14 cellular contexts compared by ENCODE assay signal in genomic region chr1:113805639-113806038, GRCh38.
"Had no signal": no experiment of that assay in that cellular context is flagged by ENCODE, and none has a peak within 500 bp of the region (broad histone marks: within the 10 kb centered on the region; RNA-seq: fewer than 3 reads in every experiment).

No MANE protein-coding gene starts in this region.

- DNase-seq: activated T-cell treated with anti-CD3 and anti-CD28 coated beads, Interleukin-2, amount 50 U/mL, for 4 hours; effector CD4-positive, alpha-beta T cell; hippocampal formation; right lobe of liver; spleen; stimulated activated CD4-positive, alpha-beta T cell treated with anti-CD3 and anti-CD28 coated beads, Interleukin-1b, Interleukin-23, amount 100 ng/mL, for 48 hours; stimulated activated naive CD8-positive, alpha-beta T cell treated with anti-CD3 and anti-CD28 coated beads, Interleukin-15, Interleukin-2, amounts not matched to agents 100 U/mL and 50 U/mL, for 24 hours; T-helper 17 cell; upper lobe of right lung had no signal

- H3K36me3 ChIP-seq: cardiac muscle cell, right lobe of liver, upper lobe of right lung had no signal

- H3K27me3 ChIP-seq: cardiac muscle cell, right lobe of liver, spleen, upper lobe of right lung had no signal

- FAIRE-seq: astrocyte, colon had no signal

- H3K9me3 Mint-ChIP-seq: activated T-cell treated with anti-CD3 and anti-CD28 coated beads, Interleukin-2, amount 50 U/mL, for 4 hours had no signal

- ATAC-seq: activated T-cell treated with anti-CD3 and anti-CD28 coated beads, Interleukin-2, amount 50 U/mL, for 4 hours; stimulated activated naive CD8-positive, alpha-beta T cell treated with anti-CD3 and anti-CD28 coated beads, Interleukin-15, Interleukin-2, amounts not matched to agents 100 U/mL and 50 U/mL, for 24 hours; T-helper 17 cell; upper lobe of right lung had no signal

- H3K9me3 ChIP-seq: right lobe of liver, spleen, upper lobe of right lung had no signal

- H3K4me3 ChIP-seq: cardiac muscle cell, right lobe of liver, spleen, upper lobe of right lung had no signal

- H3K27ac ChIP-seq: cardiac muscle cell, epithelial cell of prostate, upper lobe of right lung had no signal

- H3K27me3 Mint-ChIP-seq: T-helper 17 cell had no signal

- H3K4me3 Mint-ChIP-seq: activated T-cell treated with anti-CD3 and anti-CD28 coated beads, Interleukin-2, amount 50 U/mL, for 4 hours; mesothelial cell of epicardium; T-helper 17 cell had no signal
